1 cellular context compared by ENCODE assay signal in the genomic region with DNA sequence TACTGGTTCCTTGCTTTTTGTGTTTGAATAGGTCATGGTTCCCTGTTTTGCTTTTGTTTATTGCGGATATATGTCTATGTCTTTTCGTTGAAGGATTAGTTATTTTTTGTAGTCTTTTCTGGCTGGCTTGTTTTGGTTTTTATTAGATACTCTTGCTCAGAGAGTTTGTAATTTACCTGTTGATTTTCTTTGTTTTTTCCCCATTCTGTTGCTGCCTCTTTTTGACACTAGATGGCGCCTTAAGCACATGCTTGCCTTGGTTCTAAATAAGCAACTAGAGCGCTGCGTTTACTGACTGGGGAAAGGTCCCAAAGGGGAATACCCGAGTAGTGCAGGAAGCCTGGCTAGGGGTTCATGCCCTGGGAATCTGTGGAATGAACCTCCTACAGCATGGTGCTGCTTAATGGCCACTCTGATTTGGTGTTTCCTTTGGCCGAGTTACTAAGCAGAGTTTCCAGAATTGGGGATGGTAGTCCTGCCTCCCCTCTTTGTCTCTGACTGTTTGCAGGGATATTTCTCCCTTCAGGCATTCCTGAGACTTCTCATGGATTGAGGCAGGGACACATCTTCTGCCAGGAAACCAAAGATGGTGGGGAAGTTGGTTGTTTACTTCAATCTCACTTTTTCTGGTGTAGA.
TF ChIP-seq lines count a peak whose summit lies in the region.

No MANE protein-coding gene starts in this region.

TF ChIP-seq in K562, 482 proteins besides CTCF, POLR2A, EP300 and RAD21 (continued from another document and continues in another):
- TF ChIP-seq, protein P1, sequence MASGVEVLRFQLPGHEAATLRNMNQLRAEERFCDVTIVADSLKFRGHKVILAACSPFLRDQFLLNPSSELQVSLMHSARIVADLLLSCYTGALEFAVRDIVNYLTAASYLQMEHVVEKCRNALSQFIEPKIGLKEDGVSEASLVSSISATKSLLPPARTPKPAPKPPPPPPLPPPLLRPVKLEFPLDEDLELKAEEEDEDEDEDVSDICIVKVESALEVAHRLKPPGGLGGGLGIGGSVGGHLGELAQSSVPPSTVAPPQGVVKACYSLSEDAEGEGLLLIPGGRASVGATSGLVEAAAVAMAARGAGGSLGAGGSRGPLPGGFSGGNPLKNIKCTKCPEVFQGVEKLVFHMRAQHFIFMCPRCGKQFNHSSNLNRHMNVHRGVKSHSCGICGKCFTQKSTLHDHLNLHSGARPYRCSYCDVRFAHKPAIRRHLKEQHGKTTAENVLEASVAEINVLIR (CRISPR knock-in tag; IDR thresholded peaks at IDR 0.05) = no peak
- TF ChIP-seq, protein P2, sequence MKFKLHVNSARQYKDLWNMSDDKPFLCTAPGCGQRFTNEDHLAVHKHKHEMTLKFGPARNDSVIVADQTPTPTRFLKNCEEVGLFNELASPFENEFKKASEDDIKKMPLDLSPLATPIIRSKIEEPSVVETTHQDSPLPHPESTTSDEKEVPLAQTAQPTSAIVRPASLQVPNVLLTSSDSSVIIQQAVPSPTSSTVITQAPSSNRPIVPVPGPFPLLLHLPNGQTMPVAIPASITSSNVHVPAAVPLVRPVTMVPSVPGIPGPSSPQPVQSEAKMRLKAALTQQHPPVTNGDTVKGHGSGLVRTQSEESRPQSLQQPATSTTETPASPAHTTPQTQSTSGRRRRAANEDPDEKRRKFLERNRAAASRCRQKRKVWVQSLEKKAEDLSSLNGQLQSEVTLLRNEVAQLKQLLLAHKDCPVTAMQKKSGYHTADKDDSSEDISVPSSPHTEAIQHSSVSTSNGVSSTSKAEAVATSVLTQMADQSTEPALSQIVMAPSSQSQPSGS (CRISPR knock-in tag; IDR thresholded peaks at IDR 0.05) = no peak
- TF ChIP-seq, protein P3, sequence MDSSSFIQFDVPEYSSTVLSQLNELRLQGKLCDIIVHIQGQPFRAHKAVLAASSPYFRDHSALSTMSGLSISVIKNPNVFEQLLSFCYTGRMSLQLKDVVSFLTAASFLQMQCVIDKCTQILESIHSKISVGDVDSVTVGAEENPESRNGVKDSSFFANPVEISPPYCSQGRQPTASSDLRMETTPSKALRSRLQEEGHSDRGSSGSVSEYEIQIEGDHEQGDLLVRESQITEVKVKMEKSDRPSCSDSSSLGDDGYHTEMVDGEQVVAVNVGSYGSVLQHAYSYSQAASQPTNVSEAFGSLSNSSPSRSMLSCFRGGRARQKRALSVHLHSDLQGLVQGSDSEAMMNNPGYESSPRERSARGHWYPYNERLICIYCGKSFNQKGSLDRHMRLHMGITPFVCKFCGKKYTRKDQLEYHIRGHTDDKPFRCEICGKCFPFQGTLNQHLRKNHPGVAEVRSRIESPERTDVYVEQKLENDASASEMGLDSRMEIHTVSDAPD (CRISPR knock-in tag; IDR thresholded peaks at IDR 0.05) = no peak
- TF ChIP-seq RBM34 (IDR thresholded peaks at IDR 0.05; ENCODE audit: borderline replicate concordance, insufficient read depth, low read length) (no peak), KLF10 (CRISPR knock-in tag; IDR thresholded peaks at IDR 0.05) (no peak), TGIF2 (CRISPR knock-in tag; IDR thresholded peaks at IDR 0.05) (no peak), IRF2 (CRISPR knock-in tag; IDR thresholded peaks at IDR 0.05) (no peak), TCF7L2 (IDR thresholded peaks at IDR 0.05; ENCODE audit: low read depth, low read length) (no peak), KLF6 (CRISPR knock-in tag; IDR thresholded peaks at IDR 0.05; ENCODE audit: borderline replicate concordance) (no peak), STAG1 (CRISPR knock-in tag; IDR thresholded peaks at IDR 0.05; ENCODE audit: borderline replicate concordance) (peak; percentile 76; the same call in 1 of the 2 replicates), HNRNPLL (IDR thresholded peaks at IDR 0.05; ENCODE audit: low read depth, low read length, poor library complexity, severe bottlenecking) (no peak), ZNF75A (CRISPR knock-in tag; IDR thresholded peaks at IDR 0.05) (no peak), RCOR1 (IDR thresholded peaks at IDR 0.05; ENCODE audit: borderline replicate concordance in 1 of 2, low read depth in 2 of 2, low read length in 2 of 2) (peak in 1 of 2 experiments; percentile 29; a peak in 1 of 4 replicates), BRCA1 (IDR thresholded peaks at IDR 0.05) (no peak), BRCA1 (CRISPR knock-in tag; IDR thresholded peaks at IDR 0.05) (no peak), ZNF197 (CRISPR knock-in tag; IDR thresholded peaks at IDR 0.05; ENCODE audit: low read depth) (no peak), RB1 (IDR thresholded peaks at IDR 0.05; ENCODE audit: low read depth) (peak; percentile 47; the same call in 1 of the 2 replicates), BHLHE40 (IDR thresholded peaks at IDR 0.05; ENCODE audit: low read length) (peak; percentile 48; the same call in 1 of the 2 replicates), POLR3G (IDR thresholded peaks at IDR 0.05; ENCODE audit: extremely low read depth, insufficient read length, insufficient replicate concordance) (no peak), FOXM1 (IDR thresholded peaks at IDR 0.05; ENCODE audit: low read depth) (no peak), FOXM1 (CRISPR knock-in tag; IDR thresholded peaks at IDR 0.05; ENCODE audit: low read depth) (no peak), KDM1A (IDR thresholded peaks at IDR 0.05) (no peak; a peak in 1 of 4 replicates), DNMT1 (IDR thresholded peaks at IDR 0.05) (no peak), KAT7 (CRISPR knock-in tag; IDR thresholded peaks at IDR 0.05; ENCODE audit: borderline replicate concordance) (no peak)
- TF ChIP-seq, protein P4, sequence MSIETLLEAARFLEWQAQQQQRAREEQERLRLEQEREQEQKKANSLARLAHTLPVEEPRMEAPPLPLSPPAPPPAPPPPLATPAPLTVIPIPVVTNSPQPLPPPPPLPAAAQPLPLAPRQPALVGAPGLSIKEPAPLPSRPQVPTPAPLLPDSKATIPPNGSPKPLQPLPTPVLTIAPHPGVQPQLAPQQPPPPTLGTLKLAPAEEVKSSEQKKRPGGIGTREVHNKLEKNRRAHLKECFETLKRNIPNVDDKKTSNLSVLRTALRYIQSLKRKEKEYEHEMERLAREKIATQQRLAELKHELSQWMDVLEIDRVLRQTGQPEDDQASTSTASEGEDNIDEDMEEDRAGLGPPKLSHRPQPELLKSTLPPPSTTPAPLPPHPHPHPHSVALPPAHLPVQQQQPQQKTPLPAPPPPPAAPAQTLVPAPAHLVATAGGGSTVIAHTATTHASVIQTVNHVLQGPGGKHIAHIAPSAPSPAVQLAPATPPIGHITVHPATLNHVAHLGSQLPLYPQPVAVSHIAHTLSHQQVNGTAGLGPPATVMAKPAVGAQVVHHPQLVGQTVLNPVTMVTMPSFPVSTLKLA (conservative IDR thresholded peaks at IDR 0.05) = no peak
- TF ChIP-seq, protein P5, sequence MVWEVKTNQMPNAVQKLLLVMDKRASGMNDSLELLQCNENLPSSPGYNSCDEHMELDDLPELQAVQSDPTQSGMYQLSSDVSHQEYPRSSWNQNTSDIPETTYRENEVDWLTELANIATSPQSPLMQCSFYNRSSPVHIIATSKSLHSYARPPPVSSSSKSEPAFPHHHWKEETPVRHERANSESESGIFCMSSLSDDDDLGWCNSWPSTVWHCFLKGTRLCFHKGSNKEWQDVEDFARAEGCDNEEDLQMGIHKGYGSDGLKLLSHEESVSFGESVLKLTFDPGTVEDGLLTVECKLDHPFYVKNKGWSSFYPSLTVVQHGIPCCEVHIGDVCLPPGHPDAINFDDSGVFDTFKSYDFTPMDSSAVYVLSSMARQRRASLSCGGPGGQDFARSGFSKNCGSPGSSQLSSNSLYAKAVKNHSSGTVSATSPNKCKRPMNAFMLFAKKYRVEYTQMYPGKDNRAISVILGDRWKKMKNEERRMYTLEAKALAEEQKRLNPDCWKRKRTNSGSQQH (CRISPR knock-in tag; IDR thresholded peaks at IDR 0.05) = 0 out of 2 replicates have a peak, but pooled peaks have one; percentile 22
- TF ChIP-seq, protein P6, sequence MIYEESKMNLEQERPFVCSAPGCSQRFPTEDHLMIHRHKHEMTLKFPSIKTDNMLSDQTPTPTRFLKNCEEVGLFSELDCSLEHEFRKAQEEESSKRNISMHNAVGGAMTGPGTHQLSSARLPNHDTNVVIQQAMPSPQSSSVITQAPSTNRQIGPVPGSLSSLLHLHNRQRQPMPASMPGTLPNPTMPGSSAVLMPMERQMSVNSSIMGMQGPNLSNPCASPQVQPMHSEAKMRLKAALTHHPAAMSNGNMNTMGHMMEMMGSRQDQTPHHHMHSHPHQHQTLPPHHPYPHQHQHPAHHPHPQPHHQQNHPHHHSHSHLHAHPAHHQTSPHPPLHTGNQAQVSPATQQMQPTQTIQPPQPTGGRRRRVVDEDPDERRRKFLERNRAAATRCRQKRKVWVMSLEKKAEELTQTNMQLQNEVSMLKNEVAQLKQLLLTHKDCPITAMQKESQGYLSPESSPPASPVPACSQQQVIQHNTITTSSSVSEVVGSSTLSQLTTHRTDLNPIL (CRISPR knock-in tag; IDR thresholded peaks at IDR 0.05) = no peak
- TF ChIP-seq, protein P7, sequence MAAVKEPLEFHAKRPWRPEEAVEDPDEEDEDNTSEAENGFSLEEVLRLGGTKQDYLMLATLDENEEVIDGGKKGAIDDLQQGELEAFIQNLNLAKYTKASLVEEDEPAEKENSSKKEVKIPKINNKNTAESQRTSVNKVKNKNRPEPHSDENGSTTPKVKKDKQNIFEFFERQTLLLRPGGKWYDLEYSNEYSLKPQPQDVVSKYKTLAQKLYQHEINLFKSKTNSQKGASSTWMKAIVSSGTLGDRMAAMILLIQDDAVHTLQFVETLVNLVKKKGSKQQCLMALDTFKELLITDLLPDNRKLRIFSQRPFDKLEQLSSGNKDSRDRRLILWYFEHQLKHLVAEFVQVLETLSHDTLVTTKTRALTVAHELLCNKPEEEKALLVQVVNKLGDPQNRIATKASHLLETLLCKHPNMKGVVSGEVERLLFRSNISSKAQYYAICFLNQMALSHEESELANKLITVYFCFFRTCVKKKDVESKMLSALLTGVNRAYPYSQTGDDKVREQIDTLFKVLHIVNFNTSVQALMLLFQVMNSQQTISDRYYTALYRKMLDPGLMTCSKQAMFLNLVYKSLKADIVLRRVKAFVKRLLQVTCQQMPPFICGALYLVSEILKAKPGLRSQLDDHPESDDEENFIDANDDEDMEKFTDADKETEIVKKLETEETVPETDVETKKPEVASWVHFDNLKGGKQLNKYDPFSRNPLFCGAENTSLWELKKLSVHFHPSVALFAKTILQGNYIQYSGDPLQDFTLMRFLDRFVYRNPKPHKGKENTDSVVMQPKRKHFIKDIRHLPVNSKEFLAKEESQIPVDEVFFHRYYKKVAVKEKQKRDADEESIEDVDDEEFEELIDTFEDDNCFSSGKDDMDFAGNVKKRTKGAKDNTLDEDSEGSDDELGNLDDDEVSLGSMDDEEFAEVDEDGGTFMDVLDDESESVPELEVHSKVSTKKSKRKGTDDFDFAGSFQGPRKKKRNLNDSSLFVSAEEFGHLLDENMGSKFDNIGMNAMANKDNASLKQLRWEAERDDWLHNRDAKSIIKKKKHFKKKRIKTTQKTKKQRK (IDR thresholded peaks at IDR 0.05; ENCODE audit: borderline replicate concordance, low read depth, low read length) = no peak
- TF ChIP-seq, protein P8, sequence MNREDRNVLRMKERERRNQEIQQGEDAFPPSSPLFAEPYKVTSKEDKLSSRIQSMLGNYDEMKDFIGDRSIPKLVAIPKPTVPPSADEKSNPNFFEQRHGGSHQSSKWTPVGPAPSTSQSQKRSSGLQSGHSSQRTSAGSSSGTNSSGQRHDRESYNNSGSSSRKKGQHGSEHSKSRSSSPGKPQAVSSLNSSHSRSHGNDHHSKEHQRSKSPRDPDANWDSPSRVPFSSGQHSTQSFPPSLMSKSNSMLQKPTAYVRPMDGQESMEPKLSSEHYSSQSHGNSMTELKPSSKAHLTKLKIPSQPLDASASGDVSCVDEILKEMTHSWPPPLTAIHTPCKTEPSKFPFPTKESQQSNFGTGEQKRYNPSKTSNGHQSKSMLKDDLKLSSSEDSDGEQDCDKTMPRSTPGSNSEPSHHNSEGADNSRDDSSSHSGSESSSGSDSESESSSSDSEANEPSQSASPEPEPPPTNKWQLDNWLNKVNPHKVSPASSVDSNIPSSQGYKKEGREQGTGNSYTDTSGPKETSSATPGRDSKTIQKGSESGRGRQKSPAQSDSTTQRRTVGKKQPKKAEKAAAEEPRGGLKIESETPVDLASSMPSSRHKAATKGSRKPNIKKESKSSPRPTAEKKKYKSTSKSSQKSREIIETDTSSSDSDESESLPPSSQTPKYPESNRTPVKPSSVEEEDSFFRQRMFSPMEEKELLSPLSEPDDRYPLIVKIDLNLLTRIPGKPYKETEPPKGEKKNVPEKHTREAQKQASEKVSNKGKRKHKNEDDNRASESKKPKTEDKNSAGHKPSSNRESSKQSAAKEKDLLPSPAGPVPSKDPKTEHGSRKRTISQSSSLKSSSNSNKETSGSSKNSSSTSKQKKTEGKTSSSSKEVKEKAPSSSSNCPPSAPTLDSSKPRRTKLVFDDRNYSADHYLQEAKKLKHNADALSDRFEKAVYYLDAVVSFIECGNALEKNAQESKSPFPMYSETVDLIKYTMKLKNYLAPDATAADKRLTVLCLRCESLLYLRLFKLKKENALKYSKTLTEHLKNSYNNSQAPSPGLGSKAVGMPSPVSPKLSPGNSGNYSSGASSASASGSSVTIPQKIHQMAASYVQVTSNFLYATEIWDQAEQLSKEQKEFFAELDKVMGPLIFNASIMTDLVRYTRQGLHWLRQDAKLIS (CRISPR knock-in tag; IDR thresholded peaks at IDR 0.05) = no peak
- TF ChIP-seq, protein P9, sequence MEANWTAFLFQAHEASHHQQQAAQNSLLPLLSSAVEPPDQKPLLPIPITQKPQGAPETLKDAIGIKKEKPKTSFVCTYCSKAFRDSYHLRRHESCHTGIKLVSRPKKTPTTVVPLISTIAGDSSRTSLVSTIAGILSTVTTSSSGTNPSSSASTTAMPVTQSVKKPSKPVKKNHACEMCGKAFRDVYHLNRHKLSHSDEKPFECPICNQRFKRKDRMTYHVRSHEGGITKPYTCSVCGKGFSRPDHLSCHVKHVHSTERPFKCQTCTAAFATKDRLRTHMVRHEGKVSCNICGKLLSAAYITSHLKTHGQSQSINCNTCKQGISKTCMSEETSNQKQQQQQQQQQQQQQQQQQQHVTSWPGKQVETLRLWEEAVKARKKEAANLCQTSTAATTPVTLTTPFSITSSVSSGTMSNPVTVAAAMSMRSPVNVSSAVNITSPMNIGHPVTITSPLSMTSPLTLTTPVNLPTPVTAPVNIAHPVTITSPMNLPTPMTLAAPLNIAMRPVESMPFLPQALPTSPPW (CRISPR knock-in tag; IDR thresholded peaks at IDR 0.05) = no peak
- TF ChIP-seq, protein P10, sequence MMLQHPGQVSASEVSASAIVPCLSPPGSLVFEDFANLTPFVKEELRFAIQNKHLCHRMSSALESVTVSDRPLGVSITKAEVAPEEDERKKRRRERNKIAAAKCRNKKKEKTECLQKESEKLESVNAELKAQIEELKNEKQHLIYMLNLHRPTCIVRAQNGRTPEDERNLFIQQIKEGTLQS (IDR thresholded peaks at IDR 0.05) = no peak
- TF ChIP-seq, protein P10 (CRISPR knock-in tag; conservative IDR thresholded peaks at IDR 0.05) = no peak
